1 cellular context compared by ENCODE assay signal in the genomic region with DNA sequence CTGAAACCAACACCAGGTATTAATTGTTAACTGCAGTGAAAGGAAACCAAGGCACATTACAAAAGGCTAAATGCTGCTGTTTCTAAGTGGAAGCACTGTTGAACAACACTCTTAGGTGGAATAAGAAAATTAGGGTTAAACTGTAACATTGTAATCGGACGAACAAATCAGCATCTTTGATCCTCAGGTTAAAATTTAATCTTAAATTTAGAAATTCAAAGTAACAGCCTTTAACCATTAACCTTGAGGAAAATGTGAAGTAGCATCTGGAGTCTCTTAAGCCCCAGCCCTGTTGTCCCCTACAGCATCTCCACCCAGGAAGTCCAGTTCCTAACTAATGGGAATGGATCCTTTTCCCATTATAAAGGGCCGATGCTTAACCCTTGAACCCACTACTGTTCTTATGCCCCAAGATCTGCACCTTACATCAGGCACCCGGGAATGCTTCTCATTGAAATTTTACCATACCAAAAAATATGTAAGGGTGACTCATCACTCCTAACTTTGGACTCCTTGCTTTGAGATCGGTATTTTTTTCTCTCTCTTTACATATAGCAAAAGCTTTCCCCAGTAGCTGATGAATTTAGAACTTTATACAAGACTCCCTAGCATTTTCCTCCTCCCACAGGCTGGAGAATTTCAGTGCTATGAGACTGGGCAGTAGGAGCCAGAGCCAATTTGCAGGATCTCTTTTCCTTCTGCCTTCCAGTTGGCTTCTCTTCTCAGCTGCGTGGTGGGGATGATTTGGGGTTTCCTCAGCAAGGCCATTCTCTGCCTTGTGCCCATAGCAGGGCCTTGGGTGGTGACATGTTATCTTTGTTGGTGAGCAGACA.
TF ChIP-seq lines count a peak whose summit lies in the region.

No MANE protein-coding gene starts in this region.

TF ChIP-seq in HepG2, 621 proteins besides CTCF, POLR2A, EP300 and RAD21 (continued from another document and continues in another):
- TF ChIP-seq PHF8 (CRISPR knock-in tag; IDR thresholded peaks at IDR 0.05) (no peak), BRD4 (CRISPR knock-in tag; IDR thresholded peaks at IDR 0.05) (no peak), GFI1 (CRISPR knock-in tag; IDR thresholded peaks at IDR 0.05; ENCODE audit: borderline replicate concordance) (no peak; the same call in 1 of the 2 replicates), DNMT3B (CRISPR knock-in tag; conservative IDR thresholded peaks at IDR 0.05) (no peak), ZNF761 (CRISPR knock-in tag; conservative IDR thresholded peaks at IDR 0.05) (0 out of 2 replicates have a peak, but pooled peaks have one; percentile 50), ZSCAN22 (CRISPR knock-in tag; IDR thresholded peaks at IDR 0.05) (peak; percentile 68; the same call in 1 of the 2 replicates), ZNF33B (CRISPR knock-in tag; IDR thresholded peaks at IDR 0.05) (no peak), ZKSCAN8 (CRISPR knock-in tag; IDR thresholded peaks at IDR 0.05; ENCODE audit: borderline replicate concordance) (no peak), HIVEP1 (CRISPR knock-in tag; IDR thresholded peaks at IDR 0.05) (no peak), ZNF577 (CRISPR knock-in tag; IDR thresholded peaks at IDR 0.05; ENCODE audit: borderline replicate concordance, low read depth) (no peak), ZNF326 (CRISPR knock-in tag; IDR thresholded peaks at IDR 0.05; ENCODE audit: borderline replicate concordance) (no peak), KDM5B (CRISPR knock-in tag; IDR thresholded peaks at IDR 0.05; ENCODE audit: borderline replicate concordance) (no peak), ZNF839 (CRISPR knock-in tag; IDR thresholded peaks at IDR 0.05; ENCODE audit: borderline replicate concordance) (no peak), POGK (CRISPR knock-in tag; conservative IDR thresholded peaks at IDR 0.05) (peak; percentile 18; the same call in 1 of the 2 replicates), ZNF264 (CRISPR knock-in tag; IDR thresholded peaks at IDR 0.05) (no peak), MAFG (CRISPR knock-in tag; IDR thresholded peaks at IDR 0.05) (no peak), ZNF781 (CRISPR knock-in tag; IDR thresholded peaks at IDR 0.05; ENCODE audit: borderline replicate concordance, not compliant biosample characterization) (no peak), ZNF704 (CRISPR knock-in tag; IDR thresholded peaks at IDR 0.05; ENCODE audit: borderline replicate concordance) (no peak), SETDB1 (CRISPR knock-in tag; IDR thresholded peaks at IDR 0.05; ENCODE audit: borderline replicate concordance) (no peak), ZNF766 (CRISPR knock-in tag; IDR thresholded peaks at IDR 0.05; ENCODE audit: borderline replicate concordance) (no peak), PHF20 (CRISPR knock-in tag; IDR thresholded peaks at IDR 0.05) (no peak), ZNF33A (CRISPR knock-in tag; IDR thresholded peaks at IDR 0.05; ENCODE audit: borderline replicate concordance) (no peak), ZNF644 (CRISPR knock-in tag; IDR thresholded peaks at IDR 0.05; ENCODE audit: low read depth) (0 out of 2 replicates have a peak, but pooled peaks have one; percentile 5), HMG20B (CRISPR knock-in tag; conservative IDR thresholded peaks at IDR 0.05) (no peak), ZMAT3 (CRISPR knock-in tag; conservative IDR thresholded peaks at IDR 0.05) (no peak), TMF1 (CRISPR knock-in tag; IDR thresholded peaks at IDR 0.05; ENCODE audit: low read depth) (no peak), ZNF891 (CRISPR knock-in tag; IDR thresholded peaks at IDR 0.05) (no peak), ZZZ3 (CRISPR knock-in tag; IDR thresholded peaks at IDR 0.05; ENCODE audit: borderline replicate concordance) (no peak), AGO2 (optimal IDR thresholded peaks at IDR 0.05; ENCODE audit: low read depth, low read length) (no peak), ZC3H4 (CRISPR knock-in tag; IDR thresholded peaks at IDR 0.05; ENCODE audit: borderline replicate concordance) (0 out of 2 replicates have a peak, but pooled peaks have one; percentile 12), ADNP (CRISPR knock-in tag; IDR thresholded peaks at IDR 0.05) (no peak), ZFP36 (IDR thresholded peaks at IDR 0.05; ENCODE audit: borderline replicate concordance, low read depth, low read length, partially characterized antibody) (no peak), JUND (CRISPR knock-in tag; IDR thresholded peaks at IDR 0.05) (0 out of 2 replicates have a peak, but pooled peaks have one; percentile 18), ZNF263 (CRISPR knock-in tag; IDR thresholded peaks at IDR 0.05) (no peak), ZHX2 (IDR thresholded peaks at IDR 0.05; ENCODE audit: low read depth) (no peak), ZHX2 (CRISPR knock-in tag; IDR thresholded peaks at IDR 0.05; ENCODE audit: borderline replicate concordance) (no peak), ZSCAN29 (CRISPR knock-in tag; conservative IDR thresholded peaks at IDR 0.05) (0 out of 2 replicates have a peak, but pooled peaks have one; percentile 7), NFE2 (CRISPR knock-in tag; IDR thresholded peaks at IDR 0.05) (no peak), FOXO1 (CRISPR knock-in tag; IDR thresholded peaks at IDR 0.05) (no peak), NCOA2 (CRISPR knock-in tag; IDR thresholded peaks at IDR 0.05) (peak; percentile 28; the same call in 1 of the 2 replicates), DMAP1 (CRISPR knock-in tag; IDR thresholded peaks at IDR 0.05) (no peak; the same call in 1 of the 2 replicates), PHF21A (CRISPR knock-in tag; IDR thresholded peaks at IDR 0.05) (peak; percentile 33; the same call in 1 of the 2 replicates), MYNN (CRISPR knock-in tag; IDR thresholded peaks at IDR 0.05; ENCODE audit: low read depth) (no peak), ZBTB7B (CRISPR knock-in tag; IDR thresholded peaks at IDR 0.05) (no peak), MBNL3 (CRISPR knock-in tag; conservative IDR thresholded peaks at IDR 0.05) (no peak), ZNF598 (CRISPR knock-in tag; IDR thresholded peaks at IDR 0.05; ENCODE audit: borderline replicate concordance) (no peak), ZNF816 (CRISPR knock-in tag; IDR thresholded peaks at IDR 0.05; ENCODE audit: borderline replicate concordance) (no peak), ZNF557 (CRISPR knock-in tag; IDR thresholded peaks at IDR 0.05) (no peak), ZNF136 (CRISPR knock-in tag; IDR thresholded peaks at IDR 0.05; ENCODE audit: low read depth) (no peak), TOE1 (CRISPR knock-in tag; IDR thresholded peaks at IDR 0.05) (no peak), TARDBP (CRISPR knock-in tag; IDR thresholded peaks at IDR 0.05) (0 out of 2 replicates have a peak, but pooled peaks have one; percentile 19), ZNF670 (CRISPR knock-in tag; IDR thresholded peaks at IDR 0.05; ENCODE audit: borderline replicate concordance) (no peak)
- TF ChIP-seq, protein P1, sequence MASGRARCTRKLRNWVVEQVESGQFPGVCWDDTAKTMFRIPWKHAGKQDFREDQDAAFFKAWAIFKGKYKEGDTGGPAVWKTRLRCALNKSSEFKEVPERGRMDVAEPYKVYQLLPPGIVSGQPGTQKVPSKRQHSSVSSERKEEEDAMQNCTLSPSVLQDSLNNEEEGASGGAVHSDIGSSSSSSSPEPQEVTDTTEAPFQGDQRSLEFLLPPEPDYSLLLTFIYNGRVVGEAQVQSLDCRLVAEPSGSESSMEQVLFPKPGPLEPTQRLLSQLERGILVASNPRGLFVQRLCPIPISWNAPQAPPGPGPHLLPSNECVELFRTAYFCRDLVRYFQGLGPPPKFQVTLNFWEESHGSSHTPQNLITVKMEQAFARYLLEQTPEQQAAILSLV (CRISPR knock-in tag; IDR thresholded peaks at IDR 0.05; ENCODE audit: borderline replicate concordance), result no peak
- TF ChIP-seq, protein P2, sequence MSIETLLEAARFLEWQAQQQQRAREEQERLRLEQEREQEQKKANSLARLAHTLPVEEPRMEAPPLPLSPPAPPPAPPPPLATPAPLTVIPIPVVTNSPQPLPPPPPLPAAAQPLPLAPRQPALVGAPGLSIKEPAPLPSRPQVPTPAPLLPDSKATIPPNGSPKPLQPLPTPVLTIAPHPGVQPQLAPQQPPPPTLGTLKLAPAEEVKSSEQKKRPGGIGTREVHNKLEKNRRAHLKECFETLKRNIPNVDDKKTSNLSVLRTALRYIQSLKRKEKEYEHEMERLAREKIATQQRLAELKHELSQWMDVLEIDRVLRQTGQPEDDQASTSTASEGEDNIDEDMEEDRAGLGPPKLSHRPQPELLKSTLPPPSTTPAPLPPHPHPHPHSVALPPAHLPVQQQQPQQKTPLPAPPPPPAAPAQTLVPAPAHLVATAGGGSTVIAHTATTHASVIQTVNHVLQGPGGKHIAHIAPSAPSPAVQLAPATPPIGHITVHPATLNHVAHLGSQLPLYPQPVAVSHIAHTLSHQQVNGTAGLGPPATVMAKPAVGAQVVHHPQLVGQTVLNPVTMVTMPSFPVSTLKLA (IDR thresholded peaks at IDR 0.05), result no peak
- TF ChIP-seq, protein P3, sequence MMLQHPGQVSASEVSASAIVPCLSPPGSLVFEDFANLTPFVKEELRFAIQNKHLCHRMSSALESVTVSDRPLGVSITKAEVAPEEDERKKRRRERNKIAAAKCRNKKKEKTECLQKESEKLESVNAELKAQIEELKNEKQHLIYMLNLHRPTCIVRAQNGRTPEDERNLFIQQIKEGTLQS (CRISPR knock-in tag; IDR thresholded peaks at IDR 0.05), result 0 out of 2 replicates have a peak, but pooled peaks have one; percentile 35
- TF ChIP-seq, protein P4, sequence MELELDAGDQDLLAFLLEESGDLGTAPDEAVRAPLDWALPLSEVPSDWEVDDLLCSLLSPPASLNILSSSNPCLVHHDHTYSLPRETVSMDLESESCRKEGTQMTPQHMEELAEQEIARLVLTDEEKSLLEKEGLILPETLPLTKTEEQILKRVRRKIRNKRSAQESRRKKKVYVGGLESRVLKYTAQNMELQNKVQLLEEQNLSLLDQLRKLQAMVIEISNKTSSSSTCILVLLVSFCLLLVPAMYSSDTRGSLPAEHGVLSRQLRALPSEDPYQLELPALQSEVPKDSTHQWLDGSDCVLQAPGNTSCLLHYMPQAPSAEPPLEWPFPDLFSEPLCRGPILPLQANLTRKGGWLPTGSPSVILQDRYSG (CRISPR knock-in tag; IDR thresholded peaks at IDR 0.05), result no peak
- TF ChIP-seq, protein P5, sequence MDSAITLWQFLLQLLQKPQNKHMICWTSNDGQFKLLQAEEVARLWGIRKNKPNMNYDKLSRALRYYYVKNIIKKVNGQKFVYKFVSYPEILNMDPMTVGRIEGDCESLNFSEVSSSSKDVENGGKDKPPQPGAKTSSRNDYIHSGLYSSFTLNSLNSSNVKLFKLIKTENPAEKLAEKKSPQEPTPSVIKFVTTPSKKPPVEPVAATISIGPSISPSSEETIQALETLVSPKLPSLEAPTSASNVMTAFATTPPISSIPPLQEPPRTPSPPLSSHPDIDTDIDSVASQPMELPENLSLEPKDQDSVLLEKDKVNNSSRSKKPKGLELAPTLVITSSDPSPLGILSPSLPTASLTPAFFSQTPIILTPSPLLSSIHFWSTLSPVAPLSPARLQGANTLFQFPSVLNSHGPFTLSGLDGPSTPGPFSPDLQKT (CRISPR knock-in tag; IDR thresholded peaks at IDR 0.05; ENCODE audit: borderline replicate concordance), result no peak
